Comparison of ENCODE assay signal across 16 cellular contexts in genomic region chr11:119307974-119308373, GRCh38. TPM values are rescaled to one million over a fixed set of nuclear protein-coding genes. Genes with fewer than 3 reads are reported as not detected.
DNase-seq lines count a peak whose midpoint lies in the region; ATAC-seq, FAIRE-seq and TF ChIP-seq lines count a peak whose summit lies in the region.
"Had no signal": no experiment of that assay in that cellular context is flagged by ENCODE, and none has a peak within 500 bp of the region (broad histone marks: within the 10 kb centered on the region; RNA-seq: fewer than 3 reads in every experiment).

No MANE protein-coding gene starts in this region.

- no peak for TF ChIP-seq EP300 in H1 (IDR thresholded peaks at IDR 0.05; ENCODE audit: borderline replicate concordance in 1 of 2, low read depth in 2 of 2, low read length in 2 of 2)

- H3K9me3 ChIP-seq in H1 (ENCODE audit: insufficient read depth in 2 of 2, low read depth in 1 of 2, low read length in 1 of 2) = no peaks in the 10 kb centered on the region
- no peaks in the 10 kb centered on the region for H3K9me3 ChIP-seq in gastrocnemius medialis
- H3K9me3 ChIP-seq in aorta (ENCODE audit: control insufficient read depth, low read length) = no peaks in the 10 kb centered on the region
- H3K9me3 ChIP-seq: Peyer's patch had no signal

- H3K14ac ChIP-seq in H1 (ENCODE audit: insufficient read length) = no peak overlapping the region

- H3K79me1 ChIP-seq in H1 (ENCODE audit: low read depth, low read length) = no peaks in the 10 kb centered on the region

- no peak overlapping the region for H3K18ac ChIP-seq in H1 (ENCODE audit: extremely low read depth, low read length)

- no peak for TF ChIP-seq RAD21 in H1 (IDR thresholded peaks at IDR 0.05 in 1 of 2, conservative IDR thresholded peaks at IDR 0.05 in 1 of 2; ENCODE audit: low read depth in 2 of 2, low read length in 2 of 2)

- H3K9me3 Mint-ChIP-seq in activated naive CD4-positive, alpha-beta T cell treated with anti-CD3 and anti-CD28 coated beads, Interleukin-2, amount 10 ng/mL, durations not matched to agents 7 days and 5 days = no peaks in the 10 kb centered on the region
- H3K9me3 Mint-ChIP-seq: GM23338 had no signal

- peaks cover 13% of the 10 kb centered on the region for H3K27me3 Mint-ChIP-seq in activated naive CD4-positive, alpha-beta T cell treated with anti-CD3 and anti-CD28 coated beads, Interleukin-2, amount 10 ng/mL, durations not matched to agents 7 days and 5 days

- no peak overlapping the region for H3K23ac ChIP-seq in H1 (ENCODE audit: insufficient read length)

- H4K20me1 ChIP-seq in H1 (replicated peaks in 1 of 2; ENCODE audit: control insufficient read depth in 1 of 2, insufficient read depth in 2 of 2, low read length in 2 of 2) = peaks cover 4 to 6% of the 10 kb centered on the region in 2 experiments

- no peak overlapping the region for H3K9ac ChIP-seq in H1 (replicated peaks in 1 of 4; ENCODE audit: extremely low read depth in 1 of 4, low read depth in 3 of 4, low read length in 3 of 4)

- H2BK5ac ChIP-seq in H1 (ENCODE audit: low read depth, low read length) = no peak overlapping the region

- POLR2A ChIA-PET in H1 (lab: Charles Lee; ENCODE audit: partially characterized antibody) = interaction anchor here (0.6 to 5.6 kb wide), 10 partner anchors 9 to 289 kb away, joined by 3 to 44 read pairs (median 3); partner anchors contain the start of genes HMBS and MCAM

- no peak overlapping the region for H4K5ac ChIP-seq in H1 (ENCODE audit: insufficient read length, low read depth, low read length)

- no peak overlapping the region for H3K56ac ChIP-seq in H1 (replicated peaks; ENCODE audit: insufficient read length, low read depth, low read length)

- H3K27ac Mint-ChIP-seq in activated naive CD4-positive, alpha-beta T cell treated with anti-CD3 and anti-CD28 coated beads, Interleukin-2, amount 10 ng/mL, durations not matched to agents 7 days and 5 days = peak overlapping the region; percentile 19
- H3K27ac Mint-ChIP-seq: GM23338 had no signal

- FAIRE-seq in H1 (lab: Jason Lieb, UNC) = no peak
- FAIRE-seq: HTR-8/SVneo had no signal

- 92% methylated on average over 5 of the region's 5 CpGs; no CpG with 5 or more reads in 1 of the 2 experiments for WGBS in H1 (ENCODE audit: extremely low coverage in 1 of 2, insufficient coverage in 1 of 2, insufficient read length in 1 of 2, insufficient replicate concordance in 2 of 2, low coverage in 1 of 2, low lambda C conversion rate in 2 of 2, missing lambda C conversion rate in 1 of 2), 2 experiments
- WGBS in aorta, 2 donors = 14 to 16% methylated on average over 5 of the region's 5 CpGs

- H3K4me3 ChIP-seq in H1 (ENCODE audit: extremely low read depth in 1 of 4, insufficient read depth in 2 of 4, low read depth in 3 of 4, low read length in 4 of 4) (no peak overlapping the region), gastrocnemius medialis (no peak overlapping the region), aorta (ENCODE audit: low read length in 2 of 2) (no peak overlapping the region)
- H3K4me3 ChIP-seq: GM23338, Peyer's patch had no signal

- TF ChIP-seq CTCF in H1 (IDR thresholded peaks at IDR 0.05; ENCODE audit: control extremely low read depth in 1 of 3, insufficient read depth in 1 of 3, low read depth in 1 of 3, low read length in 3 of 3) = no peak
- no peak for TF ChIP-seq CTCF in gastrocnemius medialis (IDR thresholded peaks at IDR 0.05 in 4 of 5, conservative IDR thresholded peaks at IDR 0.05 in 1 of 5)

- H3K79me2 ChIP-seq in H1 (ENCODE audit: control insufficient read depth in 1 of 2, insufficient read depth in 2 of 2, low read length in 2 of 2) = no peaks in the 10 kb centered on the region

- no peak overlapping the region for H2AK5ac ChIP-seq in H1 (ENCODE audit: low read depth, low read length)

- no peak overlapping the region for H4K91ac ChIP-seq in H1 (replicated peaks; ENCODE audit: insufficient read length, low read length)

- no peaks in the 10 kb centered on the region for H3K23me2 ChIP-seq in H1 (ENCODE audit: low read depth, low read length)

- H3K27me3 ChIP-seq in H1 (replicated peaks in 1 of 4; ENCODE audit: control insufficient read depth in 3 of 4, extremely low read depth in 1 of 4, insufficient read depth in 3 of 4, low read length in 3 of 4) (no peaks in the 10 kb centered on the region), gastrocnemius medialis (no peaks in the 10 kb centered on the region), aorta (ENCODE audit: control insufficient read depth in 1 of 2, insufficient read depth in 2 of 2, low read length in 1 of 2) (no peaks in the 10 kb centered on the region)
- H3K27me3 ChIP-seq: Peyer's patch had no signal

- intact Hi-C loops in gastrocnemius medialis (cut with DNase I; ENCODE audit: low total_unique reads) (loop anchor here (5.0 to 10.0 kb wide), 2 partner anchors 141 to 1037 kb away; partner anchors contain the start of gene NLRX1), aorta (cut with DNase I) (no loop called here)

- H3K4me2 ChIP-seq in H1 (ENCODE audit: insufficient read depth in 1 of 2, low read depth in 2 of 2, low read length in 2 of 2) = no peak overlapping the region
- H3K4me2 ChIP-seq: GM23338 had no signal

- TF ChIP-seq POLR2A in H1 (IDR thresholded peaks at IDR 0.05; ENCODE audit: control extremely low read depth in 1 of 2, low read depth in 2 of 2, low read length in 2 of 2) (no peak; a peak in 1 of 3 replicates), gastrocnemius medialis (IDR thresholded peaks at IDR 0.05) (no peak)

- no peak overlapping the region for H2BK20ac ChIP-seq in H1 (ENCODE audit: low read length)

- no peaks in the 10 kb centered on the region for H3K4me1 ChIP-seq in H1 (replicated peaks in 1 of 4; ENCODE audit: control insufficient read depth in 3 of 4, insufficient read depth in 4 of 4, low read length in 3 of 4)
- H3K4me1 ChIP-seq in gastrocnemius medialis = peaks cover 31 to 39% of the 10 kb centered on the region in 2 donors
- H3K4me1 ChIP-seq in aorta (ENCODE audit: control insufficient read depth in 1 of 2, insufficient read depth in 2 of 2, low read length in 2 of 2) = peaks cover 0 to 3% of the 10 kb centered on the region in 2 donors
- H3K4me1 ChIP-seq: Peyer's patch had no signal

- H3K4me3 Mint-ChIP-seq in activated naive CD4-positive, alpha-beta T cell treated with anti-CD3 and anti-CD28 coated beads, Interleukin-2, amount 10 ng/mL, durations not matched to agents 7 days and 5 days = no peak overlapping the region
- H3K4me3 Mint-ChIP-seq: GM23338 had no signal

- in situ Hi-C loops in gastrocnemius medialis (cut with MboI; ENCODE audit: low sequenced_read_pairs in 4 of 4) = no loop called here

- H3K4me1 Mint-ChIP-seq in activated naive CD4-positive, alpha-beta T cell treated with anti-CD3 and anti-CD28 coated beads, Interleukin-2, amount 10 ng/mL, durations not matched to agents 7 days and 5 days = peaks cover 32% of the 10 kb centered on the region

- H3K36me3 ChIP-seq in H1 (ENCODE audit: control insufficient read depth in 2 of 4, insufficient read depth in 4 of 4, low read length in 3 of 4) (peaks cover 5 to 38% (median 16%) of the 10 kb centered on the region in 4 experiments; a peak in 7 of 8 replicates), gastrocnemius medialis (no peaks in the 10 kb centered on the region), aorta (ENCODE audit: control insufficient read depth in 1 of 2, insufficient read depth in 2 of 2, low read length in 1 of 2) (peaks cover 4 to 16% of the 10 kb centered on the region in 2 donors)

- ATAC-seq in gastrocnemius medialis = no peak
- no peak for ATAC-seq in aorta (ENCODE audit: low FRiP score)
- no peak for ATAC-seq in GM21390 (IDR thresholded peaks at IDR 0.05; ENCODE audit: unreplicated experiment)

- H2BK15ac ChIP-seq in H1 (ENCODE audit: low read length) = no peak overlapping the region

- CTCF ChIA-PET in activated naive CD4-positive, alpha-beta T cell treated with anti-CD3 and anti-CD28 coated beads, Interleukin-2, amount 10 ng/mL, durations not matched to agents 7 days and 5 days (lab: Charles Lee) = interaction anchor here (0.7 to 9.4 kb wide), 4 partner anchors 15 to 112 kb away, joined by 3 to 83 read pairs (median 8); no protein-coding TSS in a partner anchor
- CTCF ChIA-PET in H1 (lab: Charles Lee; ENCODE audit: partially characterized antibody) = interaction anchor here (0.6 to 13.8 kb wide), 16 partner anchors 7 to 224 kb away, joined by 3 to 174 read pairs (median 5); no protein-coding TSS in a partner anchor

- H4K8ac ChIP-seq in H1 (ENCODE audit: extremely low read depth, insufficient read depth, low read length) = 0 out of 2 replicates have a peak overlapping the region, but pooled peaks have one; percentile 22

- no peak overlapping the region for H2BK120ac ChIP-seq in H1 (replicated peaks; ENCODE audit: low read depth, low read length)

- no peak overlapping the region for H2BK12ac ChIP-seq in H1 (ENCODE audit: low read depth, low read length)

- H3K27ac ChIP-seq in H1 (ENCODE audit: low read depth, low read length) (no peak overlapping the region), gastrocnemius medialis (peak overlapping the region; percentile 4 to 74 (median 66)), aorta (ENCODE audit: low read depth in 1 of 2, low read length in 2 of 2) (peak overlapping the region; percentile 50 to 65)
- H3K27ac ChIP-seq: 22Rv1 had no signal

- no peak overlapping the region for H2AFZ ChIP-seq in H1 (ENCODE audit: low read length)
- H2AFZ ChIP-seq: GM23338 had no signal

- H3K36me3 Mint-ChIP-seq in activated naive CD4-positive, alpha-beta T cell treated with anti-CD3 and anti-CD28 coated beads, Interleukin-2, amount 10 ng/mL, durations not matched to agents 7 days and 5 days = peaks cover 29% of the 10 kb centered on the region

- DNase-seq in activated naive CD4-positive, alpha-beta T cell treated with anti-CD3 and anti-CD28 coated beads, Interleukin-2, amount 10 ng/mL, durations not matched to agents 7 days and 5 days = no peak
- no peak for DNase-seq in activated naive CD4-positive, alpha-beta T cell treated with anti-CD3 and anti-CD28 coated beads, Interleukin-2, amount 50 U/mL, for 16 hours
- DNase-seq in H1 (ENCODE audit: low read depth in 1 of 2, low spot score in 2 of 2) = no peak
- DNase-seq in gastrocnemius medialis = no peak
- no peak for DNase-seq in aorta
- DNase-seq in GM19238 (ENCODE audit: insufficient read length, low spot score) = no peak
- no peak for DNase-seq in activated CD8-positive, alpha-beta memory T cell treated with anti-CD3 and anti-CD28 coated beads for 24 hours
- DNase-seq: NCI-H1436 treated with DMSO at 0.1 percent for 48 hours, NCI-H510A treated with DMSO at 0.1 percent for 48 hours, Peyer's patch, Right ventricle myocardium superior had no signal

- H3K4ac ChIP-seq in H1 (replicated peaks; ENCODE audit: insufficient read length, low read depth, low read length) = no peak overlapping the region

RNA-seq across cellular contexts. Expression of gene MCAM, which starts 9.0 kb away (rescaled TPM):
- total RNA-seq in H1 (2021; fragmentation: NEBNext Ultra II Directional; extraction: Animal tissue kit (Norgen Biotek cat#: 25700)) = 19.6 and 22.4 TPM in 2 replicates
- polyA plus RNA-seq in H1 (2011; rRNA removed) (32.2 and 63.2 TPM in 2 replicates), aorta (100 to 1,000 TPM; 274 to 486 TPM)
- 60.7 TPM for polyA plus RNA-seq in H1 (2011; cell fraction: cytosol; rRNA removed)
- 25.3 TPM for polyA plus RNA-seq in H1 (2011; cell fraction: nucleus; rRNA removed)
- polyA plus RNA-seq in H1 (2012, experiment 1 of 2) = 12.0 to 16.4 TPM (median 13.7 TPM) in 4 replicates
- polyA plus RNA-seq in H1 (2012, experiment 2 of 2) = 12.7 TPM
- 28.6 TPM for polyA plus RNA-seq in H1 (2013, experiment 1 of 2)
- polyA plus RNA-seq in H1 (2013, experiment 2 of 2) = 28.6 TPM
- polyA minus RNA-seq in H1 (2011; rRNA and poly(A)+ RNA removed) = 11.1 and 12.2 TPM in 2 replicates
- polyA minus RNA-seq in H1 (2011; cell fraction: cytosol; rRNA and poly(A)+ RNA removed) = 11.2 TPM
- 19.3 TPM for polyA minus RNA-seq in H1 (2011; cell fraction: nucleus; rRNA and poly(A)+ RNA removed)
- total RNA-seq in gastrocnemius medialis (100 to 1,000 TPM in 3 of 4 donors, 10 to 100 TPM in 1; 22.6 to 193 (median 123) TPM), aorta (1,000 to 10,000 TPM in 1 of 2 donors, 100 to 1,000 TPM in 1; 525 to 1,386 TPM)

RNA-seq across cellular contexts. Expression of gene RNF26, which starts 26.4 kb away (rescaled TPM):
- 82.7 and 86.6 TPM in 2 replicates for total RNA-seq in H1 (2021; fragmentation: NEBNext Ultra II Directional; extraction: Animal tissue kit (Norgen Biotek cat#: 25700))
- polyA plus RNA-seq in H1 (2011; rRNA removed) = 84.0 and 126 TPM in 2 replicates
- polyA plus RNA-seq in H1 (2011; cell fraction: cytosol; rRNA removed) = 70.2 TPM
- polyA plus RNA-seq in H1 (2011; cell fraction: nucleus; rRNA removed) = 78.5 TPM
- polyA plus RNA-seq in H1 (2012, experiment 1 of 2) = 62.6 to 82.3 TPM (median 76.8 TPM) in 4 replicates
- polyA plus RNA-seq in H1 (2012, experiment 2 of 2) = 108 TPM
- 78.7 TPM for polyA plus RNA-seq in H1 (2013, experiment 1 of 2)
- 85.7 TPM for polyA plus RNA-seq in H1 (2013, experiment 2 of 2)
- polyA minus RNA-seq in H1 (2011; rRNA and poly(A)+ RNA removed) = 91.8 and 114 TPM in 2 replicates
- polyA minus RNA-seq in H1 (2011; cell fraction: cytosol; rRNA and poly(A)+ RNA removed) = 73.1 TPM
- polyA minus RNA-seq in H1 (2011; cell fraction: nucleus; rRNA and poly(A)+ RNA removed) = 59.0 TPM
- 1 to 10 TPM; 3.8 to 5.1 (median 4.7) TPM for total RNA-seq in gastrocnemius medialis
- total RNA-seq in aorta = 10 to 100 TPM; 16.8 to 17.5 TPM
- polyA plus RNA-seq in aorta = 10 to 100 TPM in 1 of 2 donors, 1 to 10 TPM in 1; 9.4 to 16.5 TPM

RNA-seq across cellular contexts. Expression of gene C1QTNF5, which starts 32.7 kb away (rescaled TPM):
- total RNA-seq in H1 (2021; fragmentation: NEBNext Ultra II Directional; extraction: Animal tissue kit (Norgen Biotek cat#: 25700)) = 1.5 and 2.2 TPM in 2 replicates
- polyA plus RNA-seq in H1 (2011; rRNA removed) (2.7 and 3.4 TPM in 2 replicates), aorta (10 to 100 TPM; 19.1 to 22.3 TPM)
- 3.0 TPM for polyA plus RNA-seq in H1 (2011; cell fraction: cytosol; rRNA removed)
- 3.0 TPM for polyA plus RNA-seq in H1 (2011; cell fraction: nucleus; rRNA removed)
- 1.1 to 2.5 TPM (median 1.7 TPM) in 4 replicates for polyA plus RNA-seq in H1 (2012, experiment 1 of 2)
- 2.3 TPM for polyA plus RNA-seq in H1 (2012, experiment 2 of 2)
- polyA plus RNA-seq in H1 (2013, experiment 1 of 2) = 1.3 TPM
- polyA plus RNA-seq in H1 (2013, experiment 2 of 2) = 1.5 TPM
- 0.73 and 0.76 TPM in 2 replicates for polyA minus RNA-seq in H1 (2011; rRNA and poly(A)+ RNA removed)
- 1.5 TPM for polyA minus RNA-seq in H1 (2011; cell fraction: cytosol; rRNA and poly(A)+ RNA removed)
- 2.2 TPM for polyA minus RNA-seq in H1 (2011; cell fraction: nucleus; rRNA and poly(A)+ RNA removed)
- total RNA-seq in gastrocnemius medialis (10 to 100 TPM in 1 of 4 donors, 1 to 10 TPM in 3; 4.0 to 16.0 (median 6.0) TPM), aorta (10 to 100 TPM; 42.4 to 88.2 TPM)

RNA-seq across cellular contexts. Expression of gene MFRP, which starts 38.5 kb away (rescaled TPM):
- not detected in 2 replicates for total RNA-seq in H1 (2021; fragmentation: NEBNext Ultra II Directional; extraction: Animal tissue kit (Norgen Biotek cat#: 25700))
- polyA plus RNA-seq in H1 (2011; rRNA removed) (0.02 TPM in 2 replicates), aorta (not detected)
- polyA plus RNA-seq in H1 (2011; cell fraction: cytosol; rRNA removed) = not detected
- polyA plus RNA-seq in H1 (2011; cell fraction: nucleus; rRNA removed) = 0.09 TPM
- not detected in 4 replicates for polyA plus RNA-seq in H1 (2012, experiment 1 of 2)
- not detected for polyA plus RNA-seq in H1 (2012, experiment 2 of 2)
- 0.02 TPM for polyA plus RNA-seq in H1 (2013, experiment 1 of 2)
- 0.02 TPM for polyA plus RNA-seq in H1 (2013, experiment 2 of 2)
- not detected in 2 replicates for polyA minus RNA-seq in H1 (2011; rRNA and poly(A)+ RNA removed)
- polyA minus RNA-seq in H1 (2011; cell fraction: cytosol; rRNA and poly(A)+ RNA removed) = not detected
- polyA minus RNA-seq in H1 (2011; cell fraction: nucleus; rRNA and poly(A)+ RNA removed) = not detected
- total RNA-seq in gastrocnemius medialis (not detected), aorta (not detected)
- total RNA-seq: Peyer's patch, Right ventricle myocardium superior had no signal
- polyA plus RNA-seq: BJ, GM23338 had no signal
